8 cellular contexts compared by ENCODE assay signal in the genomic region with DNA sequence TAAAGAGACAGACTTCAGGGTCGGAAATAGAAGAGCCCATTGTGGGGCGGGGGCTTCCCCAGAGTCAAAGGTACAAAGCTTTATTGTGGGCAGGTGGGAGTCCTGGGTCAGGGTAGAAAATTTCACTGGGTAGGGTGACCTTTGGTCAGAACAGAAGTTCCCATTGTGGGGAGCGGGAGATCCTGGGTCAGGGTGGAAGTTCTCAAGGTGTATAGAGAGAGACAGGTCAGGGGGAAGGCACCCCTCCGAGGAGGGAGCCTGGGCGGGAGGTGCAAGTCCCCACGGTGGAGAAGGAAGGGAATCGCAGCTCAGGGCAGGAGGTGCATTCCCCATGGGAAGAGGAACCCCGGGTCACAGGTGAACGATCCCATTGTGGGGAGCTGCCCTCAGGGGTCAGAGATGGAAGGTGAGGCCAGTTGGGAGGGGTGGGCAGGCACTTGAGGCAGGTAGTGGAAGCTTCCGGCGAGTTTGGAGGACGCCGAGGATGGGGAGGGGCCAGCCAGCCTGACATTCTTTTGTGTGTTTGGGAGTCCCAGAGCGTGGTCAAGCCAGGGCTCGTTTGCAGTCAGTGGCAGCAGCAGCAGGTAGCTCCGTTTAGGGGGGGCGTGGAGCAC.
DNase-seq lines count a peak whose midpoint lies in the region.

No MANE protein-coding gene starts in this region.

- H3K27ac Mint-ChIP-seq in T-helper 1 cell treated with Interleukin-12 subunit alpha and Interleukin-12 subunit beta and Interleukin-4 antibody, amounts not matched to agents 30 μg/mL and 1 μg/mL, for 36 hours: peak overlapping the region; percentile 98

- H3K4me1 Mint-ChIP-seq in T-helper 1 cell treated with Interleukin-12 subunit alpha and Interleukin-12 subunit beta and Interleukin-4 antibody, amounts not matched to agents 30 μg/mL and 1 μg/mL, for 36 hours (ENCODE audit: low read depth): peaks cover 23% of the 10 kb centered on the region

- no peaks in the 10 kb centered on the region for H3K27me3 Mint-ChIP-seq in T-helper 1 cell treated with Interleukin-12 subunit alpha and Interleukin-12 subunit beta and Interleukin-4 antibody, amounts not matched to agents 30 μg/mL and 1 μg/mL, for 36 hours (ENCODE audit: low read depth)

- peaks cover 32% of the 10 kb centered on the region for H3K36me3 Mint-ChIP-seq in T-helper 1 cell treated with Interleukin-12 subunit alpha and Interleukin-12 subunit beta and Interleukin-4 antibody, amounts not matched to agents 30 μg/mL and 1 μg/mL, for 36 hours (ENCODE audit: low read depth)

- no peaks in the 10 kb centered on the region for H3K9me3 Mint-ChIP-seq in T-helper 1 cell treated with Interleukin-12 subunit alpha and Interleukin-12 subunit beta and Interleukin-4 antibody, amounts not matched to agents 30 μg/mL and 1 μg/mL, for 36 hours

- DNase-seq in T-helper 1 cell: no peak
- peak; percentile 12 for DNase-seq in NCI-H2227 treated with DMSO at 0.1 percent for 48 hours (lab: John Stamatoyannopoulos, UW)
- peak; percentile 63 for DNase-seq in astrocyte of the hippocampus (ENCODE audit: low read depth, low spot score)
- DNase-seq in iPS-NIHi7 (ENCODE audit: extremely low spot score): peak; percentile 73
- DNase-seq in stimulated activated CD8-positive, alpha-beta memory T cell treated with anti-CD3 and anti-CD28 coated beads, Interleukin-4, amount 100 ng/mL, for 48 hours: peak; percentile 56
- no peak for DNase-seq in NCI-H1048 (lab: John Stamatoyannopoulos, UW)
- no peak for DNase-seq in putamen (ENCODE audit: low spot score)

- peak overlapping the region; percentile 100 for H3K4me3 Mint-ChIP-seq in T-helper 1 cell treated with Interleukin-12 subunit alpha and Interleukin-12 subunit beta and Interleukin-4 antibody, amounts not matched to agents 30 μg/mL and 1 μg/mL, for 36 hours

Comparison
In these comparisons a context has a peak if more than half of its experiments do, and no peak if none do; other contexts are left out.
1. DNase-seq: peak in NCI-H2227 treated with DMSO at 0.1 percent for 48 hours (single experiment), astrocyte of the hippocampus (single experiment), iPS-NIHi7 (single experiment) and stimulated activated CD8-positive, alpha-beta memory T cell treated with anti-CD3 and anti-CD28 coated beads, Interleukin-4, amount 100 ng/mL, for 48 hours (single experiment); none in T-helper 1 cell (0 of 5), NCI-H1048 (single experiment) and putamen (single experiment).